4 cellular contexts compared by ENCODE assay signal in the genomic region with DNA sequence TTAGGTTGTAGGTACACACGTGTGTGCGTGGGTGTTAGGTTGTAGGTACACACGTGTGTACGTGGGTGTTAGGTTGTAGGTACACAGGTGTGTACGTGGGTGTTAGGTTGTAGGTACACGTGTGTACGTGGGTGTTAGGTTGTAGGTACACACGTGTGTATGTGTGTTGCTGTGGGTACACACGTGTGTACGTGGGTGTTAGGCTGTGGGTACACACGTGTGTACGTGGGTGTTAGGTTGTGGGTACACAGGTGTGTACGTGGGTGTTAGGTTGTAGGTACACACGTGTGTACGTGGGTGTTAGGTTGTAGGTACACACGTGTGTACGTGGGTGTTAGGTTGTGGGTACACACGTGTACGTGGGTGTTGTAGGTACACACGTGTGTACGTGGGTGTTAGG. TPM values are rescaled to one million over a fixed set of nuclear protein-coding genes. Genes with fewer than 3 reads are reported as not detected.
"Had no signal": no experiment of that assay in that cellular context is flagged by ENCODE, and none has a peak within 500 bp of the region (broad histone marks: within the 10 kb centered on the region; RNA-seq: fewer than 3 reads in every experiment).

No MANE protein-coding gene starts in this region.

RNA-seq across cellular contexts. Expression of a gene that starts 15.8 kb away (rescaled TPM):
- polyA plus RNA-seq: IgD-negative memory B cell had no signal

RNA-seq across cellular contexts. Expression of a gene that starts 19.8 kb away (rescaled TPM):
- total RNA-seq: H4, HT-29 had no signal
- polyA plus RNA-seq: GM23338, IgD-negative memory B cell had no signal
